In the genomic region with DNA sequence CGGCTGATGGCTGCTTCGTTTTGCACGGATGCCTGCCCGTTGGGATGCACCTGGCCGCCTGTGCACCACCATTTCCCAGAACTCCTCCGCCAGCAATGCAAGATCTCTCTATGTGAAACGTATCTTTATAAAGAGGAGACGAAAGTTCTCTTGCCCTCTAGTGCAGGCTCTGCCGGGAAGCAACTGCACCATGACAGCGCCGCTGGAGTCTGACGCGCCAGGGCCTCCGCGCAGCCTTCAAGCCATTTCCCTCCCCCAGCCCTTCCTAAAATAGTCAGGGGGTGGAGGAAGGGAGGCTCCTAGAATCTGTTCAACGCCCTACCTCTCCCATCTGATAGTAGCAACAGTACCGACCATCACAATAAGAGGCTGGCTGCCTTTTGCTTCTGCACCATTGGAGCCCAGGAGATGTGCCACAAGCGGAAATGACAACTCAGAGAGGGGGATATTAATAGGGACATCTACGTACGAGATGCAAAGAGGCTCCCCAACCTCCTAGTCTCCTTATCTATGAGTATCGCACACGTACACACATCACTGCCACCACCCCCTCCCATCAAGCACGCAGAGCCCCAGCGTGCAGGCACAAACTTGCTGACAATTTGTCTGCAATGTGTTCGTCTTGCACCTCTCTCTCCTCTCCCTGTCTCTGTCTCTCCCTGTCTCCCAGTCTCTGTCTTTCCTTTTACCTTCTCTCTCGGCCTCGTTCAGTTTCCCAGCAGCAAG, we compare ENCODE assay signal across 8 cellular contexts. TPM values are rescaled to one million over a fixed set of nuclear protein-coding genes. Genes with fewer than 3 reads are reported as not detected.
DNase-seq lines count a peak whose midpoint lies in the region; ATAC-seq and TF ChIP-seq lines count a peak whose summit lies in the region.

No MANE protein-coding gene starts in this region.

- in situ Hi-C loops in KBM-7 (cut with MboI; ENCODE audit: low pct_unique_long_range_greater_than_20kb, low sequenced_read_pairs), result no loop called here

- CTCF ChIA-PET in naive thymus-derived CD4-positive, alpha-beta T cell (lab: Charles Lee), result interaction anchor here (0.6 kb wide), 1 partner anchor 150 kb away, joined by 3 read pairs; no protein-coding TSS in a partner anchor

- peak overlapping the region; percentile 57 for H3K4me3 Mint-ChIP-seq in T-helper 17 cell
- peak overlapping the region; percentile 8 to 83 (median 51) for H3K4me3 Mint-ChIP-seq in naive thymus-derived CD4-positive, alpha-beta T cell

- H3K27me3 ChIP-seq in naive thymus-derived CD4-positive, alpha-beta T cell (ENCODE audit: control insufficient read depth in 2 of 2, insufficient read depth in 2 of 2, low read length in 2 of 2), result no peaks in the 10 kb centered on the region

- peaks cover 0 to 20% of the 10 kb centered on the region in 2 donors for H3K4me1 ChIP-seq in naive thymus-derived CD4-positive, alpha-beta T cell (ENCODE audit: control insufficient read depth in 2 of 2, insufficient read depth in 2 of 2, low read length in 2 of 2)

- peaks cover 54% of the 10 kb centered on the region for H3K27me3 Mint-ChIP-seq in T-helper 17 cell
- peaks cover 41 to 51% (median 42%) of the 10 kb centered on the region in 5 donors for H3K27me3 Mint-ChIP-seq in naive thymus-derived CD4-positive, alpha-beta T cell

- no peak for TF ChIP-seq CTCF in AG10803 (conservative IDR thresholded peaks at IDR 0.05; ENCODE audit: low read length)
- no peak for TF ChIP-seq CTCF in fibroblast of the aortic adventitia (IDR thresholded peaks at IDR 0.05; ENCODE audit: insufficient read depth, low read length)

- ATAC-seq in GM21390 (IDR thresholded peaks at IDR 0.05; ENCODE audit: unreplicated experiment) (peak; percentile 35), T-helper 17 cell (no peak)
- peak; percentile 28 for ATAC-seq in naive thymus-derived CD4-positive, alpha-beta T cell

- intact Hi-C loops in naive thymus-derived CD4-positive, alpha-beta T cell (cut with micrococcal nuclease), result no loop called here

- no peaks in the 10 kb centered on the region for H3K9me3 ChIP-seq in T-helper 17 cell (ENCODE audit: control insufficient read depth, low read length, poor library complexity, severe bottlenecking)
- H3K9me3 ChIP-seq in naive thymus-derived CD4-positive, alpha-beta T cell (ENCODE audit: control insufficient read depth in 2 of 3, low read length in 3 of 3), result no peaks in the 10 kb centered on the region

- H3K36me3 Mint-ChIP-seq in T-helper 17 cell (ENCODE audit: low read depth), result peaks cover 6% of the 10 kb centered on the region
- H3K36me3 Mint-ChIP-seq in naive thymus-derived CD4-positive, alpha-beta T cell, result peaks cover 0 to 5% (median 0%) of the 10 kb centered on the region in 5 donors

- H3K27ac ChIP-seq in naive thymus-derived CD4-positive, alpha-beta T cell (ENCODE audit: low read depth, low read length), result no peak overlapping the region

- peaks cover 0 to 4% (median 0%) of the 10 kb centered on the region in 11 donors for H3K9me3 Mint-ChIP-seq in naive thymus-derived CD4-positive, alpha-beta T cell

- POLR2A ChIA-PET in naive thymus-derived CD4-positive, alpha-beta T cell (lab: Charles Lee), result no interaction called here

- no peaks in the 10 kb centered on the region for H3K36me3 ChIP-seq in naive thymus-derived CD4-positive, alpha-beta T cell (ENCODE audit: control insufficient read depth in 2 of 3, insufficient read depth in 3 of 3, low read length in 3 of 3)

- H3K27ac Mint-ChIP-seq in T-helper 17 cell, result no peak overlapping the region
- no peak overlapping the region for H3K27ac Mint-ChIP-seq in naive thymus-derived CD4-positive, alpha-beta T cell

- DNase-seq in AG10803 (ENCODE audit: low read depth), result peak; percentile 34
- DNase-seq in T-helper 17 cell, result no peak
- DNase-seq in fibroblast of the aortic adventitia (ENCODE audit: low read depth), result peak; percentile 51
- DNase-seq in naive thymus-derived CD4-positive, alpha-beta T cell, result no peak
- DNase-seq in HPDE6-E6E7 (ENCODE audit: extremely low spot score), result no peak
- no peak for DNase-seq in KBM-7
- no peak for DNase-seq in DMS79 (lab: John Stamatoyannopoulos, UW)

- peaks cover 8% of the 10 kb centered on the region for H3K4me1 Mint-ChIP-seq in T-helper 17 cell
- peaks cover 0 to 22% (median 13%) of the 10 kb centered on the region in 7 donors for H3K4me1 Mint-ChIP-seq in naive thymus-derived CD4-positive, alpha-beta T cell

- peak overlapping the region; percentile 80 for H3K4me3 ChIP-seq in AG10803 (ENCODE audit: low read length)
- peak overlapping the region; percentile 79 for H3K4me3 ChIP-seq in fibroblast of the aortic adventitia (ENCODE audit: low read depth, low read length)
- H3K4me3 ChIP-seq in naive thymus-derived CD4-positive, alpha-beta T cell (ENCODE audit: low read length), result peak overlapping the region; percentile 46

RNA-seq across cellular contexts. Expression of a gene that starts 1.1 kb away (rescaled TPM):
- total RNA-seq in T-helper 17 cell, result 100 to 1,000 TPM; 131 to 165 TPM
- 133 and 193 TPM in 2 replicates for total RNA-seq in fibroblast of the aortic adventitia (ENCODE audit: low replicate concordance)
- 100 to 1,000 TPM in 4 of 5 experiments, 10 to 100 TPM in 1; 83.5 to 205 (median 180) TPM for total RNA-seq in naive thymus-derived CD4-positive, alpha-beta T cell
- 10 to 100 TPM; 50.6 to 90.8 TPM for polyA plus RNA-seq in naive thymus-derived CD4-positive, alpha-beta T cell

Comparison
In these comparisons a context has a peak if more than half of its experiments do, and no peak if none do; other contexts are left out.
1. DNase-seq: peak in AG10803 (single experiment) and fibroblast of the aortic adventitia (single experiment); none in T-helper 17 cell (0 of 3), naive thymus-derived CD4-positive, alpha-beta T cell (0 of 9), HPDE6-E6E7 (single experiment), KBM-7 (single experiment) and DMS79 (single experiment).
2. Peak in every context shown above with its lines, with median percentiles within 50 percentile points of each other: H3K4me3 ChIP-seq.